Comparison of ENCODE assay signal across 22 cellular contexts in genomic region chr12:122201381-122201780, GRCh38. TPM values are rescaled to one million over a fixed set of nuclear protein-coding genes. Genes with fewer than 3 reads are reported as not detected.
DNase-seq lines count a peak whose midpoint lies in the region; ATAC-seq and TF ChIP-seq lines count a peak whose summit lies in the region.
"Had no signal": no experiment of that assay in that cellular context is flagged by ENCODE, and none has a peak within 500 bp of the region (broad histone marks: within the 10 kb centered on the region; RNA-seq: fewer than 3 reads in every experiment).

No MANE protein-coding gene starts in this region.

- no peak for ATAC-seq in Right ventricle myocardium inferior
- no peak for ATAC-seq in upper lobe of right lung
- no peak for ATAC-seq in GM21447 (IDR thresholded peaks at IDR 0.05; ENCODE audit: unreplicated experiment)

- peaks cover 11% of the 10 kb centered on the region for H3F3A ChIP-seq in SK-N-SH (replicated peaks; ENCODE audit: insufficient read depth)

- H3K4me1 ChIP-seq in upper lobe of right lung (peaks cover 13% of the 10 kb centered on the region), SK-N-SH (ENCODE audit: control insufficient read depth in 1 of 2, insufficient read depth in 2 of 2, low read depth in 1 of 2, low read length in 1 of 2) (peaks cover 0 to 27% of the 10 kb centered on the region in 2 experiments; a peak in 2 of 4 replicates)

- H3K9ac ChIP-seq in SK-N-SH, result no peak overlapping the region

- H3K9me3 ChIP-seq in upper lobe of right lung (no peaks in the 10 kb centered on the region), SK-N-SH (no peaks in the 10 kb centered on the region)
- H3K9me3 ChIP-seq: A549, BE2C, Peyer's patch, SJSA1 had no signal

- no peak overlapping the region for H3K27ac Mint-ChIP-seq in activated T-helper 1 cell treated with anti-CD3 and anti-CD28 coated beads, Interleukin-12 subunit alpha, Interleukin-12 subunit beta, Interleukin-2, Interleukin-4 antibody, amounts not matched to agents 30 ng/mL and 10 ng/mL and 1 ng/mL, durations not matched to agents 14 hours and 24 hours and 36 hours
- H3K27ac Mint-ChIP-seq in neural crest cell (ENCODE audit: unreplicated experiment), result peak overlapping the region; percentile 71
- H3K27ac Mint-ChIP-seq: CD4-positive, alpha-beta T cell; IgD-negative memory B cell had no signal

- H3K27me3 ChIP-seq in upper lobe of right lung, result peaks cover 63% of the 10 kb centered on the region
- H3K27me3 ChIP-seq in SK-N-SH (ENCODE audit: insufficient read depth), result no peaks in the 10 kb centered on the region

- H3K27ac ChIP-seq in upper lobe of right lung, result no peak overlapping the region
- no peak overlapping the region; a peak in 1 of 4 replicates for H3K27ac ChIP-seq in SK-N-SH (ENCODE audit: low read depth in 2 of 2, low read length in 1 of 2)
- H3K27ac ChIP-seq: A549, Peyer's patch, SJSA1 had no signal

- POLR2A ChIA-PET in SK-N-SH (lab: Yijun Ruan, JAX), result interaction anchor here (1.6 kb wide), 1 partner anchor 26 kb away, joined by 8 read pairs; no protein-coding TSS in a partner anchor

- TF ChIP-seq EP300 in SK-N-SH (IDR thresholded peaks at IDR 0.05; ENCODE audit: borderline replicate concordance in 1 of 2, low read depth in 1 of 2, low read length in 1 of 2), result no peak

- peak overlapping the region; percentile 33 for H3K4me3 Mint-ChIP-seq in activated T-helper 1 cell treated with anti-CD3 and anti-CD28 coated beads, Interleukin-12 subunit alpha, Interleukin-12 subunit beta, Interleukin-2, Interleukin-4 antibody, amounts not matched to agents 30 ng/mL and 10 ng/mL and 1 ng/mL, durations not matched to agents 14 hours and 24 hours and 36 hours
- H3K4me3 Mint-ChIP-seq in neural crest cell, result peak overlapping the region; percentile 34

- peaks cover 11% of the 10 kb centered on the region for H3K4me1 Mint-ChIP-seq in activated T-helper 1 cell treated with anti-CD3 and anti-CD28 coated beads, Interleukin-12 subunit alpha, Interleukin-12 subunit beta, Interleukin-2, Interleukin-4 antibody, amounts not matched to agents 30 ng/mL and 10 ng/mL and 1 ng/mL, durations not matched to agents 14 hours and 24 hours and 36 hours (ENCODE audit: low read depth)
- peaks cover 15% of the 10 kb centered on the region for H3K4me1 Mint-ChIP-seq in neural crest cell

- CTCF ChIA-PET in SK-N-SH (lab: Yijun Ruan, JAX), result interaction anchor here (0.7 to 5.7 kb wide), 9 partner anchors 10 to 271 kb away, joined by 3 to 30 read pairs (median 4); no protein-coding TSS in a partner anchor

- H2AFZ ChIP-seq in SK-N-SH (ENCODE audit: low read depth), result no peak overlapping the region

- H3K36me3 Mint-ChIP-seq in activated T-helper 1 cell treated with anti-CD3 and anti-CD28 coated beads, Interleukin-12 subunit alpha, Interleukin-12 subunit beta, Interleukin-2, Interleukin-4 antibody, amounts not matched to agents 30 ng/mL and 10 ng/mL and 1 ng/mL, durations not matched to agents 14 hours and 24 hours and 36 hours (ENCODE audit: low read depth), result peaks cover 2% of the 10 kb centered on the region
- no peaks in the 10 kb centered on the region for H3K36me3 Mint-ChIP-seq in neural crest cell (ENCODE audit: low read depth)
- H3K36me3 Mint-ChIP-seq: IgD-negative memory B cell had no signal

- DNase-seq in cardiac septum (ENCODE audit: low spot score) (peak; percentile 31), Right ventricle myocardium inferior (ENCODE audit: missing footprints) (no peak), neural crest cell (ENCODE audit: low read depth, low spot score) (no peak), upper lobe of right lung (peak; percentile 40), NCI-H82 (lab: John Stamatoyannopoulos, UW) (no peak), SK-N-SH (no peak)
- no peak for DNase-seq in activated T-helper 1 cell treated with anti-CD3 and anti-CD28 coated beads, Interleukin-12 subunit alpha, Interleukin-12 subunit beta, Interleukin-2, Interleukin-4 antibody, amounts not matched to agents 30 ng/mL and 10 ng/mL and 1 ng/mL, durations not matched to agents 14 hours and 24 hours and 36 hours (ENCODE audit: low spot score)
- DNase-seq: CD4-positive, alpha-beta T cell; MV-4-11; NCI-H1105 treated with DMSO at 0.1 percent for 48 hours; NCI-H2029 treated with DMSO at 0.1 percent for 48 hours; NCI-H226; NCI-H510A treated with DMSO at 0.1 percent for 48 hours; NCI-H748 treated with DMSO at 0.1 percent for 48 hours; NK-92 treated with Interleukin-12 subunit alpha and Interleukin-12 subunit beta, amount 100 ng/mL, for 24 hours had no signal

- WGBS in SK-N-SH (ENCODE audit: low lambda C conversion rate), result 99% methylated on average over 5 of the region's 5 CpGs

- no peaks in the 10 kb centered on the region for H3K79me2 ChIP-seq in SK-N-SH (ENCODE audit: insufficient read depth)

- TF ChIP-seq RAD21 in SK-N-SH (IDR thresholded peaks at IDR 0.05; ENCODE audit: low read length), result no peak

- no peak overlapping the region for H3K4me2 ChIP-seq in SK-N-SH
- H3K4me2 ChIP-seq: A549 had no signal

- H3K9me2 ChIP-seq in SK-N-SH, result no peaks in the 10 kb centered on the region

- TF ChIP-seq CTCF in neural crest cell (conservative IDR thresholded peaks at IDR 0.05) (no peak), upper lobe of right lung (IDR thresholded peaks at IDR 0.05) (no peak), SK-N-SH (IDR thresholded peaks at IDR 0.05) (no peak)

- H3K27me3 Mint-ChIP-seq in activated T-helper 1 cell treated with anti-CD3 and anti-CD28 coated beads, Interleukin-12 subunit alpha, Interleukin-12 subunit beta, Interleukin-2, Interleukin-4 antibody, amounts not matched to agents 30 ng/mL and 10 ng/mL and 1 ng/mL, durations not matched to agents 14 hours and 24 hours and 36 hours (ENCODE audit: insufficient read depth), result peaks cover 33% of the 10 kb centered on the region
- H3K27me3 Mint-ChIP-seq in neural crest cell (ENCODE audit: low read depth), result peaks cover 61% of the 10 kb centered on the region

- no peaks in the 10 kb centered on the region for H3K9me3 Mint-ChIP-seq in activated T-helper 1 cell treated with anti-CD3 and anti-CD28 coated beads, Interleukin-12 subunit alpha, Interleukin-12 subunit beta, Interleukin-2, Interleukin-4 antibody, amounts not matched to agents 30 ng/mL and 10 ng/mL and 1 ng/mL, durations not matched to agents 14 hours and 24 hours and 36 hours
- H3K9me3 Mint-ChIP-seq in neural crest cell, result no peaks in the 10 kb centered on the region
- H3K9me3 Mint-ChIP-seq: CD4-positive, alpha-beta T cell; IgD-negative memory B cell had no signal

- no peak overlapping the region for H3K4me3 ChIP-seq in upper lobe of right lung
- H3K4me3 ChIP-seq in SK-N-SH (ENCODE audit: low read depth in 2 of 2, low read length in 1 of 2), result no peak overlapping the region
- H3K4me3 ChIP-seq: A549, Peyer's patch, SJSA1 had no signal

- intact Hi-C loops in cardiac septum (cut with DNase I) (no loop called here), Right ventricle myocardium inferior (cut with DNase I) (no loop called here), upper lobe of right lung (cut with DNase I) (no loop called here)
- intact Hi-C loops in activated T-helper 1 cell treated with anti-CD3 and anti-CD28 coated beads, Interleukin-12 subunit alpha, Interleukin-12 subunit beta, Interleukin-2, Interleukin-4 antibody, amounts not matched to agents 30 ng/mL and 10 ng/mL and 1 ng/mL, durations not matched to agents 14 hours and 24 hours and 36 hours (cut with micrococcal nuclease), result no loop called here

- H3K36me3 ChIP-seq in upper lobe of right lung (no peaks in the 10 kb centered on the region), SK-N-SH (replicated peaks in 1 of 2; ENCODE audit: control insufficient read depth in 1 of 2, insufficient read depth in 2 of 2, low read length in 1 of 2) (no peaks in the 10 kb centered on the region)
- H3K36me3 ChIP-seq: Peyer's patch had no signal

- H4K20me1 ChIP-seq in SK-N-SH (ENCODE audit: insufficient read depth), result no peaks in the 10 kb centered on the region

TF ChIP-seq in SK-N-SH, 30 proteins besides CTCF, POLR2A, EP300 and RAD21:
- no peak for TF ChIP-seq NFIC (IDR thresholded peaks at IDR 0.05; ENCODE audit: borderline replicate concordance)

RNA-seq across cellular contexts. Expression of gene B3GNT4, which starts 2.1 kb away (rescaled TPM):
- not detected for total RNA-seq in cardiac septum
- total RNA-seq in Right ventricle myocardium inferior, result not detected
- total RNA-seq in activated T-helper 1 cell treated with anti-CD3 and anti-CD28 coated beads, Interleukin-12 subunit alpha, Interleukin-12 subunit beta, Interleukin-2, Interleukin-4 antibody, amounts not matched to agents 30 ng/mL and 10 ng/mL and 1 ng/mL, durations not matched to agents 14 hours and 24 hours and 36 hours, result 0.29 TPM in 2 replicates
- 0.19 and 0.41 TPM in 2 replicates for total RNA-seq in neural crest cell
- 0.46 TPM for total RNA-seq in upper lobe of right lung
- 0.81 and 0.84 TPM in 2 replicates for polyA plus RNA-seq in SK-N-SH (2012; rRNA removed)
- 0.54 and 0.58 TPM in 2 replicates for polyA plus RNA-seq in SK-N-SH (2012; cell fraction: cytosol; rRNA removed)
- 1.7 and 1.8 TPM in 2 replicates for polyA plus RNA-seq in SK-N-SH (2012; cell fraction: nucleus; rRNA removed)
- total RNA-seq: CD4-positive, alpha-beta T cell; Daoy; SJSA1 had no signal

RNA-seq across cellular contexts. Expression of gene LRRC43, which starts 18.5 kb away (rescaled TPM):
- total RNA-seq in cardiac septum (0.43 TPM), Right ventricle myocardium inferior (0.70 TPM), neural crest cell (1.1 and 1.7 TPM in 2 replicates), upper lobe of right lung (not detected)
- 0.26 TPM in 1 of 2 replicates, not detected in the other for total RNA-seq in activated T-helper 1 cell treated with anti-CD3 and anti-CD28 coated beads, Interleukin-12 subunit alpha, Interleukin-12 subunit beta, Interleukin-2, Interleukin-4 antibody, amounts not matched to agents 30 ng/mL and 10 ng/mL and 1 ng/mL, durations not matched to agents 14 hours and 24 hours and 36 hours
- polyA plus RNA-seq in SK-N-SH (2012; rRNA removed), result 0.94 and 1.4 TPM in 2 replicates
- 0.50 and 0.59 TPM in 2 replicates for polyA plus RNA-seq in SK-N-SH (2012; cell fraction: cytosol; rRNA removed)
- 1.5 and 1.7 TPM in 2 replicates for polyA plus RNA-seq in SK-N-SH (2012; cell fraction: nucleus; rRNA removed)
- total RNA-seq: CD4-positive, alpha-beta T cell; Peyer's patch; SJSA1 had no signal
- polyA plus RNA-seq: IgD-negative memory B cell had no signal

RNA-seq across cellular contexts. Expression of gene DIABLO, which starts 24.5 kb away (rescaled TPM):
- total RNA-seq in cardiac septum (30.9 TPM), Right ventricle myocardium inferior (28.2 TPM), neural crest cell (78.5 and 80.8 TPM in 2 replicates), upper lobe of right lung (31.9 TPM)
- total RNA-seq in activated T-helper 1 cell treated with anti-CD3 and anti-CD28 coated beads, Interleukin-12 subunit alpha, Interleukin-12 subunit beta, Interleukin-2, Interleukin-4 antibody, amounts not matched to agents 30 ng/mL and 10 ng/mL and 1 ng/mL, durations not matched to agents 14 hours and 24 hours and 36 hours, result 58.1 and 59.2 TPM in 2 replicates
- 65.6 and 78.9 TPM in 2 replicates for polyA plus RNA-seq in SK-N-SH (2012; rRNA removed)
- polyA plus RNA-seq in SK-N-SH (2012; cell fraction: cytosol; rRNA removed), result 89.5 and 91.0 TPM in 2 replicates
- 114 and 139 TPM in 2 replicates for polyA plus RNA-seq in SK-N-SH (2012; cell fraction: nucleus; rRNA removed)

RNA-seq across cellular contexts. Expression of gene IL31, which starts 27.4 kb away (rescaled TPM):
- total RNA-seq in cardiac septum, result not detected
- total RNA-seq in Right ventricle myocardium inferior, result not detected
- 5.5 and 6.6 TPM in 2 replicates for total RNA-seq in activated T-helper 1 cell treated with anti-CD3 and anti-CD28 coated beads, Interleukin-12 subunit alpha, Interleukin-12 subunit beta, Interleukin-2, Interleukin-4 antibody, amounts not matched to agents 30 ng/mL and 10 ng/mL and 1 ng/mL, durations not matched to agents 14 hours and 24 hours and 36 hours
- total RNA-seq in neural crest cell, result not detected in 2 replicates
- not detected for total RNA-seq in upper lobe of right lung
- not detected in 2 replicates for polyA plus RNA-seq in SK-N-SH (2012; rRNA removed)
- polyA plus RNA-seq in SK-N-SH (2012; cell fraction: cytosol; rRNA removed), result not detected in 2 replicates
- not detected in 2 replicates for polyA plus RNA-seq in SK-N-SH (2012; cell fraction: nucleus; rRNA removed)
- total RNA-seq: CD4-positive, alpha-beta T cell; Daoy; Peyer's patch; SJSA1 had no signal
- polyA plus RNA-seq: A549, IgD-negative memory B cell had no signal

Comparison
In these comparisons a context has a peak if more than half of its experiments do, and no peak if none do; other contexts are left out.
1. DNase-seq: peak in cardiac septum (single experiment) and upper lobe of right lung (single experiment); none in Right ventricle myocardium inferior (single experiment), activated T-helper 1 cell treated with anti-CD3 and anti-CD28 coated beads, Interleukin-12 subunit alpha, Interleukin-12 subunit beta, Interleukin-2, Interleukin-4 antibody, amounts not matched to agents 30 ng/mL and 10 ng/mL and 1 ng/mL, durations not matched to agents 14 hours and 24 hours and 36 hours (single experiment), neural crest cell (single experiment), NCI-H82 (single experiment) and SK-N-SH (single experiment).